In genomic region chr3:112813016-112813415, GRCh38 we compare ENCODE assay signal across 17 cellular contexts. TPM values are rescaled to one million over a fixed set of nuclear protein-coding genes. Genes with fewer than 3 reads are reported as not detected.
DNase-seq lines count a peak whose midpoint lies in the region; ATAC-seq and TF ChIP-seq lines count a peak whose summit lies in the region.
"Had no signal": no experiment of that assay in that cellular context is flagged by ENCODE, and none has a peak within 500 bp of the region (broad histone marks: within the 10 kb centered on the region; RNA-seq: fewer than 3 reads in every experiment).

No MANE protein-coding gene starts in this region.

- no peak for ATAC-seq in stimulated activated naive CD8-positive, alpha-beta T cell treated with anti-CD3 and anti-CD28 coated beads, Interleukin-15, Interleukin-2, amounts not matched to agents 100 U/mL and 50 U/mL, for 24 hours
- ATAC-seq in GM21515 (IDR thresholded peaks at IDR 0.05; ENCODE audit: unreplicated experiment) (no peak), psoas muscle (no peak)
- no peak for ATAC-seq in activated CD4-positive, alpha-beta T cell treated with anti-CD3 and anti-CD28 coated beads for 36 hours
- ATAC-seq: stimulated activated naive CD8-positive, alpha-beta T cell treated with anti-CD3 and anti-CD28 coated beads, Interleukin-15, amount 100 ng/mL, for 72 hours had no signal

- H3K4me3 ChIP-seq in fibroblast of mammary gland (ENCODE audit: control insufficient read depth, low read depth, low read length) (no peak overlapping the region), rectal smooth muscle tissue (ENCODE audit: low read length) (no peak overlapping the region), psoas muscle (no peak overlapping the region)
- H3K4me3 ChIP-seq: dorsolateral prefrontal cortex, right lobe of liver had no signal

- no peak for DNase-seq in stimulated activated naive CD8-positive, alpha-beta T cell treated with anti-CD3 and anti-CD28 coated beads, Interleukin-15, Interleukin-2, amounts not matched to agents 100 U/mL and 50 U/mL, for 24 hours
- DNase-seq in fibroblast of mammary gland (ENCODE audit: low read depth) (peak; percentile 71), psoas muscle (no peak)
- DNase-seq in activated CD4-positive, alpha-beta T cell treated with anti-CD3 and anti-CD28 coated beads for 36 hours, result no peak
- DNase-seq in stimulated activated CD4-positive, alpha-beta T cell treated with anti-CD3 and anti-CD28 coated beads, Interleukin-2, amount 100 ng/mL, for 24 hours, result no peak
- DNase-seq: activated gamma-delta T cell; dorsolateral prefrontal cortex; NCI-H774; nephron progenitor cell; right lobe of liver; stimulated activated naive CD8-positive, alpha-beta T cell treated with anti-CD3 and anti-CD28 coated beads, Interleukin-15, amount 100 ng/mL, for 72 hours had no signal

- TF ChIP-seq CTCF in fibroblast of mammary gland (conservative IDR thresholded peaks at IDR 0.05; ENCODE audit: control insufficient read depth, insufficient read depth, low read depth, low read length) (no peak), psoas muscle (IDR thresholded peaks at IDR 0.05) (no peak)

- intact Hi-C loops in psoas muscle (cut with DNase I), result loop anchor here in 1 of 2 donors (5.0 kb wide), 1 partner anchor 76 kb away; no protein-coding TSS in a partner anchor
- intact Hi-C loops in activated CD4-positive, alpha-beta T cell treated with anti-CD3 and anti-CD28 coated beads for 36 hours (cut with DNase I, micrococcal nuclease), result loop anchor here (5.0 kb wide), 1 partner anchor 231 kb away; no protein-coding TSS in a partner anchor

- H3K27ac ChIP-seq in rectal smooth muscle tissue (ENCODE audit: low read depth, low read length) (peak overlapping the region; percentile 65), psoas muscle (no peak overlapping the region)
- H3K27ac ChIP-seq: dorsolateral prefrontal cortex, right lobe of liver had no signal

- CTCF ChIA-PET in activated CD4-positive, alpha-beta T cell treated with anti-CD3 and anti-CD28 coated beads for 36 hours (lab: Charles Lee), result interaction anchor here (1.0 to 1.7 kb wide), 4 partner anchors 10 to 78 kb away, joined by 3 to 10 read pairs (median 4); no protein-coding TSS in a partner anchor

- H3K27me3 ChIP-seq in rectal smooth muscle tissue (ENCODE audit: control insufficient read depth, insufficient read depth, low read length) (no peaks in the 10 kb centered on the region), psoas muscle (ENCODE audit: insufficient read depth in 3 of 3, low read length in 2 of 3) (no peaks in the 10 kb centered on the region)
- H3K27me3 ChIP-seq: right lobe of liver had no signal

- H3K4me1 Mint-ChIP-seq in stimulated activated naive CD8-positive, alpha-beta T cell treated with anti-CD3 and anti-CD28 coated beads, Interleukin-15, Interleukin-2, amounts not matched to agents 100 ng/mL and 50 ng/mL, for 24 hours (ENCODE audit: low read depth), result peaks cover 22% of the 10 kb centered on the region
- H3K4me1 Mint-ChIP-seq in activated CD4-positive, alpha-beta T cell treated with anti-CD3 and anti-CD28 coated beads for 36 hours, result peaks cover 10% of the 10 kb centered on the region
- H3K4me1 Mint-ChIP-seq: stimulated activated naive CD8-positive, alpha-beta T cell treated with anti-CD3 and anti-CD28 coated beads, Interleukin-15, amount 100 ng/mL, for 72 hours had no signal

- no peak overlapping the region for H3K9ac ChIP-seq in rectal smooth muscle tissue (ENCODE audit: low read length)

- H3K4me1 ChIP-seq in rectal smooth muscle tissue (ENCODE audit: control insufficient read depth, insufficient read depth, low read length) (peaks cover 9% of the 10 kb centered on the region), psoas muscle (no peaks in the 10 kb centered on the region)
- H3K4me1 ChIP-seq: right lobe of liver had no signal

- H3K27ac Mint-ChIP-seq in stimulated activated naive CD8-positive, alpha-beta T cell treated with anti-CD3 and anti-CD28 coated beads, Interleukin-15, Interleukin-2, amounts not matched to agents 100 ng/mL and 50 ng/mL, for 24 hours, result peak overlapping the region; percentile 1
- no peak overlapping the region for H3K27ac Mint-ChIP-seq in activated CD4-positive, alpha-beta T cell treated with anti-CD3 and anti-CD28 coated beads for 36 hours
- H3K27ac Mint-ChIP-seq: nephron progenitor cell; stimulated activated naive CD8-positive, alpha-beta T cell treated with anti-CD3 and anti-CD28 coated beads, Interleukin-15, amount 100 ng/mL, for 72 hours had no signal

- H3K36me3 Mint-ChIP-seq in stimulated activated naive CD8-positive, alpha-beta T cell treated with anti-CD3 and anti-CD28 coated beads, Interleukin-15, Interleukin-2, amounts not matched to agents 100 ng/mL and 50 ng/mL, for 24 hours (ENCODE audit: low read depth), result no peaks in the 10 kb centered on the region
- H3K36me3 Mint-ChIP-seq in activated CD4-positive, alpha-beta T cell treated with anti-CD3 and anti-CD28 coated beads for 36 hours (ENCODE audit: low read depth), result no peaks in the 10 kb centered on the region

- no peaks in the 10 kb centered on the region for H3K9me3 Mint-ChIP-seq in stimulated activated naive CD8-positive, alpha-beta T cell treated with anti-CD3 and anti-CD28 coated beads, Interleukin-15, Interleukin-2, amounts not matched to agents 100 ng/mL and 50 ng/mL, for 24 hours
- H3K9me3 Mint-ChIP-seq in activated CD4-positive, alpha-beta T cell treated with anti-CD3 and anti-CD28 coated beads for 36 hours (ENCODE audit: low read depth), result no peaks in the 10 kb centered on the region
- H3K9me3 Mint-ChIP-seq: stimulated activated naive CD8-positive, alpha-beta T cell treated with anti-CD3 and anti-CD28 coated beads, Interleukin-15, amount 100 ng/mL, for 72 hours; T-helper 1 cell treated with Interleukin-12 subunit alpha and Interleukin-12 subunit beta and Interleukin-4 antibody, amounts not matched to agents 30 μg/mL and 1 μg/mL, for 36 hours had no signal

- H3K9me3 ChIP-seq in psoas muscle, result no peaks in the 10 kb centered on the region
- H3K9me3 ChIP-seq: right lobe of liver had no signal

- H3K27me3 Mint-ChIP-seq in stimulated activated naive CD8-positive, alpha-beta T cell treated with anti-CD3 and anti-CD28 coated beads, Interleukin-15, Interleukin-2, amounts not matched to agents 100 ng/mL and 50 ng/mL, for 24 hours, result no peaks in the 10 kb centered on the region
- no peaks in the 10 kb centered on the region for H3K27me3 Mint-ChIP-seq in activated CD4-positive, alpha-beta T cell treated with anti-CD3 and anti-CD28 coated beads for 36 hours

- no peak overlapping the region for H3K4me3 Mint-ChIP-seq in stimulated activated naive CD8-positive, alpha-beta T cell treated with anti-CD3 and anti-CD28 coated beads, Interleukin-15, Interleukin-2, amounts not matched to agents 100 ng/mL and 50 ng/mL, for 24 hours
- H3K4me3 Mint-ChIP-seq in activated CD4-positive, alpha-beta T cell treated with anti-CD3 and anti-CD28 coated beads for 36 hours, result no peak overlapping the region
- H3K4me3 Mint-ChIP-seq: nephron progenitor cell; stimulated activated naive CD8-positive, alpha-beta T cell treated with anti-CD3 and anti-CD28 coated beads, Interleukin-15, amount 100 ng/mL, for 72 hours; T-helper 1 cell treated with Interleukin-12 subunit alpha and Interleukin-12 subunit beta and Interleukin-4 antibody, amounts not matched to agents 30 μg/mL and 1 μg/mL, for 36 hours had no signal

- 74 to 80% (median 75%) methylated on average over 2 of the region's 2 CpGs for WGBS in psoas muscle, 3 donors

- POLR2A ChIA-PET in activated CD4-positive, alpha-beta T cell treated with anti-CD3 and anti-CD28 coated beads for 36 hours (lab: Charles Lee), result no interaction called here

- no peaks in the 10 kb centered on the region for H3K36me3 ChIP-seq in rectal smooth muscle tissue (ENCODE audit: control insufficient read depth, insufficient read depth, low read length)
- no peaks in the 10 kb centered on the region for H3K36me3 ChIP-seq in psoas muscle (ENCODE audit: insufficient read depth in 1 of 2, low read depth in 1 of 2)
- H3K36me3 ChIP-seq: right lobe of liver had no signal

RNA-seq across cellular contexts. Expression of gene CD200R1L, which starts 33.6 kb away (rescaled TPM):
- total RNA-seq in psoas muscle, result not detected
- not detected for polyA plus RNA-seq in psoas muscle
- not detected for total RNA-seq in activated CD4-positive, alpha-beta T cell treated with anti-CD3 and anti-CD28 coated beads for 36 hours
- total RNA-seq: lower leg skin, right lobe of liver had no signal
- polyA plus RNA-seq: AG04450 had no signal
